Comparison of ENCODE assay signal across 24 cellular contexts in genomic region chr1:175341631-175342429, GRCh38.
"Had no signal": no experiment of that assay in that cellular context is flagged by ENCODE, and none has a peak within 500 bp of the region (broad histone marks: within the 10 kb centered on the region; RNA-seq: fewer than 3 reads in every experiment).

No MANE protein-coding gene starts in this region.

- DNase-seq: activated CD4-positive, alpha-beta memory T cell treated with anti-CD3 and anti-CD28 coated beads, Interleukin-2, amount 10 ng/mL, durations not matched to agents 7 days and 5 days; activated CD4-positive, alpha-beta T cell treated with anti-CD3 and anti-CD28 coated beads for 36 hours; activated CD4-positive, alpha-beta T cell treated with anti-CD3 and anti-CD28 coated beads, Interleukin-2, amount 50 U/mL, for 1 hour; activated gamma-delta T cell; activated naive CD4-positive, alpha-beta T cell treated with anti-CD3 and anti-CD28 coated beads for 36 hours; activated T-cell treated with anti-CD3 and anti-CD28 coated beads for 4 hours; activated T-cell treated with anti-CD3 and anti-CD28 coated beads, Interleukin-2, amount 50 U/mL, for 48 hours; amygdala; Kasumi-1; KBM-7; NCI-H1105 treated with DMSO at 0.1 percent for 48 hours; NCI-H1436 treated with DMSO at 0.1 percent for 48 hours; NCI-H187; NCI-H2081; NCI-H510A treated with DMSO at 0.1 percent for 48 hours; NCI-H69; NK-92 treated with Interleukin-12 subunit alpha and Interleukin-12 subunit beta, amount 100 ng/mL, for 24 hours; PC-3; SHP77 treated with DMSO at 0.1 percent for 48 hours; T-helper 17 cell; T-helper 9 cell; WERI-Rb-1 had no signal

- H3K36me3 Mint-ChIP-seq: activated naive CD8-positive, alpha-beta T cell had no signal

- ATAC-seq: activated CD4-positive, alpha-beta T cell treated with anti-CD3 and anti-CD28 coated beads for 36 hours; activated T-helper 17 cell treated with anti-CD3 and anti-CD28 coated beads, Interleukin-2, amount 50 U/mL, for 72 hours; PC-3; T-helper 17 cell had no signal

- H3K4me3 Mint-ChIP-seq: activated CD4-positive, alpha-beta memory T cell treated with anti-CD3 and anti-CD28 coated beads, Interleukin-2, amount 10 ng/mL, durations not matched to agents 7 days and 5 days; activated CD4-positive, alpha-beta T cell treated with anti-CD3 and anti-CD28 coated beads for 36 hours; activated naive CD4-positive, alpha-beta T cell treated with anti-CD3 and anti-CD28 coated beads for 36 hours; activated naive CD8-positive, alpha-beta T cell; activated T-helper 17 cell treated with anti-CD3 and anti-CD28 coated beads, Interleukin-2, amount 50 U/mL, for 72 hours; T-helper 17 cell had no signal

- H3K4me1 Mint-ChIP-seq: activated CD4-positive, alpha-beta memory T cell treated with anti-CD3 and anti-CD28 coated beads, Interleukin-2, amount 10 ng/mL, durations not matched to agents 7 days and 5 days had no signal

- H3K36me3 ChIP-seq: WERI-Rb-1 had no signal

- H3K9me3 Mint-ChIP-seq: activated CD4-positive, alpha-beta memory T cell treated with anti-CD3 and anti-CD28 coated beads, Interleukin-2, amount 10 ng/mL, durations not matched to agents 7 days and 5 days; activated naive CD4-positive, alpha-beta T cell treated with anti-CD3 and anti-CD28 coated beads for 36 hours; activated T-helper 17 cell treated with anti-CD3 and anti-CD28 coated beads, Interleukin-2, amount 50 U/mL, for 72 hours had no signal

- H3K27ac Mint-ChIP-seq: activated CD4-positive, alpha-beta memory T cell treated with anti-CD3 and anti-CD28 coated beads, Interleukin-2, amount 10 ng/mL, durations not matched to agents 7 days and 5 days; activated CD4-positive, alpha-beta T cell treated with anti-CD3 and anti-CD28 coated beads for 36 hours; activated naive CD4-positive, alpha-beta T cell treated with anti-CD3 and anti-CD28 coated beads for 36 hours; activated naive CD8-positive, alpha-beta T cell; activated T-helper 17 cell treated with anti-CD3 and anti-CD28 coated beads, Interleukin-2, amount 50 U/mL, for 72 hours; T-helper 17 cell had no signal

- H3K27ac ChIP-seq: WERI-Rb-1 had no signal
